In the genomic region with DNA sequence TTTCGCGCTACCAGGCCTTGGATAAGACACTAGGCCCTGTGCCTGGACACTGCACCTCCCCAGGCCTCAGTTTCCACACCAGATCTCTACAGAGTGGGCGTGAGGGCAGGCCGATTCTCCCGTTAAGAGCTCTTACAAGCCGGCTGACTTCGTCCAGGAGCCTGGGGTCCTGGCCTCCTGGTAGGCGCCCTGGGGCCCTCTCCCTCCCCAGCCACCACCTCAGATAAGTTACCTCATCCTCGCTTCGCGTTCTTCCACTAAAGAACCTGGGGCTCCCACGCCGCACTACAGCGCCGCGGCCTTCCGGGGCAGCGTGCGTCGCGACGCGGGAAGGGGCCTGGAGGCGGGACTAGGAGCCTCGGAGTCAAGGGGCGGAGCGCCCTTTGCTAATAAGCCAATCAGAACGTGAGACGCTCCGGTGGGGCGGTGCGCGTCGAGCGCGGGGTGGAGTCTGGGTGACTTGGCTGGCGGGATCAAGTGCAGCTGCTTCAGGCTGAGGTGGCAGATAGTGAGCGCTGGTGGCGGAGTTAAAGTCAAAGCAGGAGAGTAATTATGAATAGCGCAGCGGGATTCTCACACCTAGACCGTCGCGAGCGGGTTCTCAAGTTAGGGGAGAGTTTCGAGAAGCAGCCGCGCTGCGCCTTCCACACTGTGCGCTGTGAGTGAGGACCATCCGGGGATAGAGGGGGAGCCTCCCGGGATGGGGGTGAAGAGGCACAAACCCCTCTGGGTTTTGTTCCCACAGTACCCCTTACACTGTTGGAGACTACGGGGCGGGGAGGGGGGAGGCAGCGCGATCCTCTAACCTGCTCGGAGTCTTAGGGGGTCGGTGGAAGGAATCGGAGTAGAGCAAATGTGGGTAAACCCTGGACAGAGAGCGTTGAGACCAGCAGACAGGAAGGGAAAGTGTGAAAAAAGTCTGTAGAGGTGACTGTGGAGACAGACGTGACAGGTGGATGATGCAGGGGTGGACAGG, we compare ENCODE assay signal across 1 cellular context.
A peak's percentile ranks its signal among the peaks of the same experiment; 100 is the strongest.
TF ChIP-seq lines count a peak whose summit lies in the region.

EAF2 (plus strand) TSS at position 476 of the 976 bp plus-strand sequence; CDS start at position 553, 77 bp downstream.
IQCB1 (minus strand) TSS at position 327 of the 976 bp plus-strand sequence. CDS start 6,100 bp downstream, outside the sequence.

TF ChIP-seq in SK-N-SH, 30 proteins besides CTCF, POLR2A, EP300 and RAD21 (continued from another document):
- TF ChIP-seq, protein P1, sequence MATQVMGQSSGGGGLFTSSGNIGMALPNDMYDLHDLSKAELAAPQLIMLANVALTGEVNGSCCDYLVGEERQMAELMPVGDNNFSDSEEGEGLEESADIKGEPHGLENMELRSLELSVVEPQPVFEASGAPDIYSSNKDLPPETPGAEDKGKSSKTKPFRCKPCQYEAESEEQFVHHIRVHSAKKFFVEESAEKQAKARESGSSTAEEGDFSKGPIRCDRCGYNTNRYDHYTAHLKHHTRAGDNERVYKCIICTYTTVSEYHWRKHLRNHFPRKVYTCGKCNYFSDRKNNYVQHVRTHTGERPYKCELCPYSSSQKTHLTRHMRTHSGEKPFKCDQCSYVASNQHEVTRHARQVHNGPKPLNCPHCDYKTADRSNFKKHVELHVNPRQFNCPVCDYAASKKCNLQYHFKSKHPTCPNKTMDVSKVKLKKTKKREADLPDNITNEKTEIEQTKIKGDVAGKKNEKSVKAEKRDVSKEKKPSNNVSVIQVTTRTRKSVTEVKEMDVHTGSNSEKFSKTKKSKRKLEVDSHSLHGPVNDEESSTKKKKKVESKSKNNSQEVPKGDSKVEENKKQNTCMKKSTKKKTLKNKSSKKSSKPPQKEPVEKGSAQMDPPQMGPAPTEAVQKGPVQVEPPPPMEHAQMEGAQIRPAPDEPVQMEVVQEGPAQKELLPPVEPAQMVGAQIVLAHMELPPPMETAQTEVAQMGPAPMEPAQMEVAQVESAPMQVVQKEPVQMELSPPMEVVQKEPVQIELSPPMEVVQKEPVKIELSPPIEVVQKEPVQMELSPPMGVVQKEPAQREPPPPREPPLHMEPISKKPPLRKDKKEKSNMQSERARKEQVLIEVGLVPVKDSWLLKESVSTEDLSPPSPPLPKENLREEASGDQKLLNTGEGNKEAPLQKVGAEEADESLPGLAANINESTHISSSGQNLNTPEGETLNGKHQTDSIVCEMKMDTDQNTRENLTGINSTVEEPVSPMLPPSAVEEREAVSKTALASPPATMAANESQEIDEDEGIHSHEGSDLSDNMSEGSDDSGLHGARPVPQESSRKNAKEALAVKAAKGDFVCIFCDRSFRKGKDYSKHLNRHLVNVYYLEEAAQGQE (IDR thresholded peaks at IDR 0.05; ENCODE audit: low read depth, low read length), result no peak
- TF ChIP-seq ELF1 (IDR thresholded peaks at IDR 0.05) (peak; percentile 74), SIN3A (IDR thresholded peaks at IDR 0.05; ENCODE audit: borderline replicate concordance, low read depth, low read length) (peak; percentile 66; the same call in 1 of the 2 replicates), RFX5 (IDR thresholded peaks at IDR 0.05; ENCODE audit: low read length) (peak; percentile 67; the same call in 1 of the 2 replicates), TCF12 (IDR thresholded peaks at IDR 0.05) (no peak), YY1 (IDR thresholded peaks at IDR 0.05; ENCODE audit: low read depth) (no peak), SMC3 (IDR thresholded peaks at IDR 0.05; ENCODE audit: low read depth, low read length) (no peak), FOXJ3 (CRISPR knock-in tag; IDR thresholded peaks at IDR 0.05) (no peak), POLR2AphosphoS5 (IDR thresholded peaks at IDR 0.05; ENCODE audit: low read depth, low read length) (peak; percentile 82), NRF1 (IDR thresholded peaks at IDR 0.05; ENCODE audit: low read depth, low read length) (no peak), ZBTB33 (IDR thresholded peaks at IDR 0.05; ENCODE audit: borderline replicate concordance, low read depth) (no peak), FOSL2 (IDR thresholded peaks at IDR 0.05; ENCODE audit: borderline replicate concordance, low read depth) (no peak), GABPA (IDR thresholded peaks at IDR 0.05; ENCODE audit: low read depth) (peak; percentile 55), MXI1 (IDR thresholded peaks at IDR 0.05; ENCODE audit: low read depth, low read length) (peak; percentile 94), TAF1 (IDR thresholded peaks at IDR 0.05; ENCODE audit: borderline replicate concordance, low read depth, low read length) (peak; percentile 55), CHD2 (IDR thresholded peaks at IDR 0.05; ENCODE audit: low read length, partially characterized antibody) (peak; percentile 51), RXRA (IDR thresholded peaks at IDR 0.05; ENCODE audit: borderline replicate concordance, low read depth) (no peak), RCOR1 (IDR thresholded peaks at IDR 0.05; ENCODE audit: low read length) (no peak), EZH2phosphoT487 (IDR thresholded peaks at IDR 0.05; ENCODE audit: borderline replicate concordance, low read depth) (no peak), GATA2 (CRISPR knock-in tag; IDR thresholded peaks at IDR 0.05) (no peak)
- TF ChIP-seq, protein P2, sequence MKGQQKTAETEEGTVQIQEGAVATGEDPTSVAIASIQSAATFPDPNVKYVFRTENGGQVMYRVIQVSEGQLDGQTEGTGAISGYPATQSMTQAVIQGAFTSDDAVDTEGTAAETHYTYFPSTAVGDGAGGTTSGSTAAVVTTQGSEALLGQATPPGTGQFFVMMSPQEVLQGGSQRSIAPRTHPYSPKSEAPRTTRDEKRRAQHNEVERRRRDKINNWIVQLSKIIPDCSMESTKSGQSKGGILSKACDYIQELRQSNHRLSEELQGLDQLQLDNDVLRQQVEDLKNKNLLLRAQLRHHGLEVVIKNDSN (IDR thresholded peaks at IDR 0.05; ENCODE audit: borderline replicate concordance, low read depth), result no peak
- TF ChIP-seq, protein P3, sequence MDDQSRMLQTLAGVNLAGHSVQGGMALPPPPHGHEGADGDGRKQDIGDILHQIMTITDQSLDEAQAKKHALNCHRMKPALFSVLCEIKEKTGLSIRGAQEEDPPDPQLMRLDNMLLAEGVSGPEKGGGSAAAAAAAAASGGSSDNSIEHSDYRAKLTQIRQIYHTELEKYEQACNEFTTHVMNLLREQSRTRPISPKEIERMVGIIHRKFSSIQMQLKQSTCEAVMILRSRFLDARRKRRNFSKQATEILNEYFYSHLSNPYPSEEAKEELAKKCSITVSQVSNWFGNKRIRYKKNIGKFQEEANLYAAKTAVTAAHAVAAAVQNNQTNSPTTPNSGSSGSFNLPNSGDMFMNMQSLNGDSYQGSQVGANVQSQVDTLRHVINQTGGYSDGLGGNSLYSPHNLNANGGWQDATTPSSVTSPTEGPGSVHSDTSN (IDR thresholded peaks at IDR 0.05), result no peak
- TF ChIP-seq, protein P4, sequence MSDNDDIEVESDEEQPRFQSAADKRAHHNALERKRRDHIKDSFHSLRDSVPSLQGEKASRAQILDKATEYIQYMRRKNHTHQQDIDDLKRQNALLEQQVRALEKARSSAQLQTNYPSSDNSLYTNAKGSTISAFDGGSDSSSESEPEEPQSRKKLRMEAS (IDR thresholded peaks at IDR 0.05; ENCODE audit: low read depth), result peak; percentile 96
